In the genomic region with DNA sequence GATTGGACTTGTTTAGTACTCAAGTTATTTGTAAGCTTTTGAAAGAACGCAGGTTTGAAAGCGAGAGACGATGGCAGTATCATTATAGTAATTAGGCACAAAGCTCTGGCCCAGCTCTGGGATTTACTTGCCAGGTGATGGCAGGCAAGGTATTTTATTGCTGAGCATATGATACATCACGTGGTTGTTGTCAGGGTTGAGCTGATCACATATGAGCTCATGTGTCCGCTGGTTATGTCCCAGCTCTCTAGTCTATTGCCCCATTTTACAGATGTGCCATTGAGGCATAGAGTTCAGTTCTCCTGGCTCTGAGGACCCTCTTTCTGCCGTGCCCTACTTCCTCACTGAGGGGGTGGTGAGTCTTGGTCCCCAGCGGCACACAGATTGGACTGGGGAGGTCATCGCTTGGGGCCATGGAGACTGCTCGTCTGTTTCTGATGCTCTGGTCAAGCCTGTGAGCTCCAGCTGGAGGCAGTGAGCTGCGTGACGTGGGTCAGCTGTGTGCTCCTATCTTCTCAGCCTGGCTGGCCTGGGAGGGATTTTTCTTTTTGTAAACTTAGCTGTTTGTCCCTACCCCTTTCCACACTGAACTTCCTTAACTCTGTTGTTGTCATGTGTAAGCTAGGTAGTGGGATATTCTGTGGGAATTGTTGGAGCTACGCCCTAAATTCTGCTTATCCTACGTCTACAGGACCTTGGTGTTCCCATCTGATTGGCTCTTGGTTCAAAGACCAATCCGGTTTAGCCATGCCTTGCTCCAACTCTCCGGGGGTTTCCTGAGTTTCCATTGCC, we compare ENCODE assay signal across 9 cellular contexts. TPM values are rescaled to one million over a fixed set of nuclear protein-coding genes. Genes with fewer than 3 reads are reported as not detected.
A peak's percentile ranks its signal among the peaks of the same experiment; 100 is the strongest.
DNase-seq lines count a peak whose midpoint lies in the region; ATAC-seq and TF ChIP-seq lines count a peak whose summit lies in the region.
"Had no signal": no experiment of that assay in that cellular context is flagged by ENCODE, and none has a peak within 500 bp of the region (broad histone marks: within the 10 kb centered on the region; RNA-seq: fewer than 3 reads in every experiment).

No MANE protein-coding gene starts in this region.

- H2BK120ac ChIP-seq in trophoblast cell (ENCODE audit: insufficient read depth, low read length, poor library complexity) = no peak overlapping the region

- H2AFZ ChIP-seq in ACC112 (ENCODE audit: low read length, unreplicated experiment) (no peak overlapping the region), trophoblast cell (ENCODE audit: insufficient read depth, low read length, poor library complexity) (no peak overlapping the region)

- H3K4ac ChIP-seq in trophoblast cell (ENCODE audit: low read depth, low read length) = no peak overlapping the region

- H3K4me3 ChIP-seq in ACC112 (ENCODE audit: low read depth, low read length) = no peak overlapping the region
- H3K4me3 ChIP-seq in fibroblast of the aortic adventitia (ENCODE audit: low read depth, low read length) = peak overlapping the region; percentile 74
- peak overlapping the region; percentile 27 for H3K4me3 ChIP-seq in trophoblast cell (ENCODE audit: low read depth, low read length)

- no peak overlapping the region for H3K14ac ChIP-seq in trophoblast cell (ENCODE audit: low read length)

- H3K4me2 ChIP-seq in trophoblast cell (ENCODE audit: low read length) = no peak overlapping the region

- no peak overlapping the region for H3K23ac ChIP-seq in trophoblast cell (ENCODE audit: low read length)

- H3K27me3 ChIP-seq in ACC112 (ENCODE audit: insufficient read depth, low read length) (no peaks in the 10 kb centered on the region), trophoblast cell (ENCODE audit: insufficient read depth, low read length) (peaks cover 5% of the 10 kb centered on the region)

- no peak overlapping the region for H3K18ac ChIP-seq in trophoblast cell (ENCODE audit: low read length)

- H4K8ac ChIP-seq in trophoblast cell (ENCODE audit: low read depth, low read length) = no peak overlapping the region

- no peak for ATAC-seq in GM19351 (IDR thresholded peaks at IDR 0.05; ENCODE audit: unreplicated experiment)

- peaks cover 5% of the 10 kb centered on the region for H3K9me3 ChIP-seq in trophoblast cell (ENCODE audit: insufficient read depth, low read depth, low read length)

- H2BK5ac ChIP-seq in trophoblast cell (ENCODE audit: low read depth, low read length, poor library complexity) = no peak overlapping the region

- H2AK5ac ChIP-seq in trophoblast cell (ENCODE audit: low read length) = no peak overlapping the region

- peak; percentile 48 for DNase-seq in NCI-H1105 (lab: John Stamatoyannopoulos, UW)
- no peak for DNase-seq in fibroblast of the aortic adventitia (ENCODE audit: low read depth)
- peak in 1 of 2 donors; percentile 15 for DNase-seq in trophoblast cell
- DNase-seq in SW 1271 (lab: John Stamatoyannopoulos, UW) = no peak
- DNase-seq in KG1 (lab: John Stamatoyannopoulos, UW) = no peak
- no peak for DNase-seq in activated T-cell treated with anti-CD3 and anti-CD28 coated beads for 4 hours
- DNase-seq: NCI-H1930 had no signal

- H3K9ac ChIP-seq in trophoblast cell (ENCODE audit: low read length) = no peak overlapping the region

- no CpG with 5 or more reads among the region's 15 CpGs for WGBS in trophoblast cell (ENCODE audit: extremely low coverage, insufficient coverage, insufficient read length)

- H3K27ac ChIP-seq in ACC112 (ENCODE audit: low read depth, low read length) (peak overlapping the region; percentile 66), trophoblast cell (ENCODE audit: low read depth, low read length) (no peak overlapping the region)

- no peak overlapping the region for H4K12ac ChIP-seq in trophoblast cell (ENCODE audit: low read depth, low read length)

- no peak for TF ChIP-seq CTCF in fibroblast of the aortic adventitia (IDR thresholded peaks at IDR 0.05; ENCODE audit: insufficient read depth, low read length)

- H3K4me1 ChIP-seq in ACC112 (ENCODE audit: control insufficient read depth, insufficient read depth, low read length, unreplicated experiment) = peaks cover 29% of the 10 kb centered on the region
- peaks cover 10 to 16% of the 10 kb centered on the region in 2 experiments for H3K4me1 ChIP-seq in trophoblast cell (ENCODE audit: control insufficient read depth in 1 of 2, insufficient read depth in 2 of 2, low read length in 2 of 2)

- no peak overlapping the region for H2BK12ac ChIP-seq in trophoblast cell (ENCODE audit: low read length)

- H3K79me2 ChIP-seq in ACC112 (ENCODE audit: control insufficient read depth, insufficient read depth, low read length, unreplicated experiment) = peaks cover 11% of the 10 kb centered on the region
- H3K79me2 ChIP-seq in trophoblast cell (ENCODE audit: control insufficient read depth, insufficient read depth, low read length, poor library complexity) = peaks cover 3% of the 10 kb centered on the region

- peaks cover 10% of the 10 kb centered on the region for H3K79me1 ChIP-seq in trophoblast cell (ENCODE audit: low read length)

- no peaks in the 10 kb centered on the region for H3K36me3 ChIP-seq in ACC112 (ENCODE audit: insufficient read depth, low read length)
- no peaks in the 10 kb centered on the region for H3K36me3 ChIP-seq in trophoblast cell (ENCODE audit: control insufficient read depth in 1 of 2, insufficient read depth in 2 of 2, low read length in 2 of 2)

- no peak overlapping the region for H4K91ac ChIP-seq in trophoblast cell (ENCODE audit: low read depth, low read length)

RNA-seq across cellular contexts. Expression of a gene that starts 2.2 kb away (rescaled TPM):
- 0.74 and 1.1 TPM in 2 replicates for total RNA-seq in fibroblast of the aortic adventitia (ENCODE audit: low replicate concordance)
- 1.5 and 1.6 TPM in 2 replicates for polyA plus RNA-seq in trophoblast cell (2013)
